ENCODE assay signal across 9 cellular contexts in genomic region chr20:62496525-62497218, GRCh38. TPM values are rescaled to one million over a fixed set of nuclear protein-coding genes. Genes with fewer than 3 reads are reported as not detected.
A peak's percentile ranks its signal among the peaks of the same experiment; 100 is the strongest.
DNase-seq lines count a peak whose midpoint lies in the region; ATAC-seq and TF ChIP-seq lines count a peak whose summit lies in the region.
"Had no signal": no experiment of that assay in that cellular context is flagged by ENCODE, and none has a peak within 500 bp of the region (broad histone marks: within the 10 kb centered on the region; RNA-seq: fewer than 3 reads in every experiment).

No MANE protein-coding gene starts in this region.

- 26% methylated on average over 18 of the region's 37 CpGs for WGBS in SK-N-SH (ENCODE audit: low lambda C conversion rate)

- no peak overlapping the region for H3K9ac ChIP-seq in SK-N-SH

- no peak for TF ChIP-seq EP300 in SK-N-SH (IDR thresholded peaks at IDR 0.05; ENCODE audit: borderline replicate concordance in 1 of 2, low read depth in 1 of 2, low read length in 1 of 2)

- DNase-seq in activated T-cell treated with anti-CD3 and anti-CD28 coated beads for 1 hour (ENCODE audit: low read depth) (peak; percentile 19), activated T-cell treated with anti-CD3 and anti-CD28 coated beads for 4 hours (no peak), SK-N-SH (peak; percentile 90), fibroblast of pulmonary artery (ENCODE audit: low read depth) (no peak), ureter (ENCODE audit: low spot score) (no peak), mucosa of gallbladder (ENCODE audit: low spot score) (no peak)
- DNase-seq in stimulated activated CD4-positive, alpha-beta T cell treated with anti-CD3 and anti-CD28 coated beads, Interleukin-4, amount 100 ng/mL, for 1 hour = peak; percentile 48

- TF ChIP-seq RAD21 in SK-N-SH (IDR thresholded peaks at IDR 0.05; ENCODE audit: low read length) = peak; percentile 30

- no peaks in the 10 kb centered on the region for H3F3A ChIP-seq in SK-N-SH (replicated peaks; ENCODE audit: insufficient read depth)

- no peaks in the 10 kb centered on the region for H3K9me3 ChIP-seq in SK-N-SH

- H3K9me2 ChIP-seq in SK-N-SH = no peaks in the 10 kb centered on the region

- peaks cover 0 to 8% of the 10 kb centered on the region in 2 experiments; a peak in 1 of 4 replicates for H3K4me1 ChIP-seq in SK-N-SH (ENCODE audit: control insufficient read depth in 1 of 2, insufficient read depth in 2 of 2, low read depth in 1 of 2, low read length in 1 of 2)

- CTCF ChIA-PET in SK-N-SH (lab: Yijun Ruan, JAX) = interaction anchor here (0.6 to 6.9 kb wide), 19 partner anchors 9 to 311 kb away, joined by 3 to 62 read pairs (median 4); no protein-coding TSS in a partner anchor

- H3K4me3 ChIP-seq in SK-N-SH (ENCODE audit: low read depth in 2 of 2, low read length in 1 of 2) = no peak overlapping the region
- H3K4me3 ChIP-seq in fibroblast of pulmonary artery (replicated peaks; ENCODE audit: low read depth, low read length) = no peak overlapping the region

- no peak for ATAC-seq in GM18520 (IDR thresholded peaks at IDR 0.05; ENCODE audit: unreplicated experiment)

- no peaks in the 10 kb centered on the region for H3K27me3 ChIP-seq in SK-N-SH (ENCODE audit: insufficient read depth)

- H2AFZ ChIP-seq in SK-N-SH (ENCODE audit: low read depth) = no peak overlapping the region

- H3K36me3 ChIP-seq in SK-N-SH (replicated peaks in 1 of 2; ENCODE audit: control insufficient read depth in 1 of 2, insufficient read depth in 2 of 2, low read length in 1 of 2) = no peaks in the 10 kb centered on the region

- no peaks in the 10 kb centered on the region for H3K79me2 ChIP-seq in SK-N-SH (ENCODE audit: insufficient read depth)

- POLR2A ChIA-PET in SK-N-SH (lab: Yijun Ruan, JAX) = no interaction called here

- peak; percentile 59 for TF ChIP-seq CTCF in SK-N-SH (IDR thresholded peaks at IDR 0.05)
- peak; percentile 36 for TF ChIP-seq CTCF in fibroblast of pulmonary artery (IDR thresholded peaks at IDR 0.05; ENCODE audit: low read length, missing control alignments)

- no peak overlapping the region for H3K4me2 ChIP-seq in SK-N-SH

- H3K27ac ChIP-seq in SK-N-SH (ENCODE audit: low read depth in 2 of 2, low read length in 1 of 2) = no peak overlapping the region

- no peaks in the 10 kb centered on the region for H4K20me1 ChIP-seq in SK-N-SH (ENCODE audit: insufficient read depth)

TF ChIP-seq in SK-N-SH, 30 proteins besides CTCF, POLR2A, EP300 and RAD21:
- TF ChIP-seq CHD2 (IDR thresholded peaks at IDR 0.05; ENCODE audit: low read length, partially characterized antibody) = no peak
- TF ChIP-seq SMC3 (IDR thresholded peaks at IDR 0.05; ENCODE audit: low read depth, low read length) = peak; percentile 33; the same call in 1 of the 2 replicates
TF ChIP-seq in SK-N-SH: peak in this region for 1.

RNA-seq across cellular contexts. Expression of gene GATA5, which starts 20.9 kb away (rescaled TPM):
- polyA plus RNA-seq in SK-N-SH (2012; rRNA removed) = not detected in 2 replicates
- not detected in 2 replicates for polyA plus RNA-seq in SK-N-SH (2012; cell fraction: cytosol; rRNA removed)
- polyA plus RNA-seq in SK-N-SH (2012; cell fraction: nucleus; rRNA removed) = not detected in 2 replicates
- 4.1 TPM for total RNA-seq in ureter
- 8.7 TPM for total RNA-seq in mucosa of gallbladder
- total RNA-seq: activated CD8-positive, alpha-beta memory T cell treated with anti-CD3 and anti-CD28 coated beads for 36 hours had no signal

Comparison
In these comparisons a context has a peak if more than half of its experiments do, and no peak if none do; other contexts are left out.
1. DNase-seq: peak in activated T-cell treated with anti-CD3 and anti-CD28 coated beads for 1 hour (single experiment), SK-N-SH (single experiment) and stimulated activated CD4-positive, alpha-beta T cell treated with anti-CD3 and anti-CD28 coated beads, Interleukin-4, amount 100 ng/mL, for 1 hour (single experiment); none in activated T-cell treated with anti-CD3 and anti-CD28 coated beads for 4 hours (single experiment), fibroblast of pulmonary artery (single experiment), ureter (single experiment) and mucosa of gallbladder (single experiment).